15 cellular contexts compared by ENCODE assay signal in genomic region chr10:63935705-63936104, GRCh38.
DNase-seq lines count a peak whose midpoint lies in the region; ATAC-seq and TF ChIP-seq lines count a peak whose summit lies in the region.
"Had no signal": no experiment of that assay in that cellular context is flagged by ENCODE, and none has a peak within 500 bp of the region (broad histone marks: within the 10 kb centered on the region; RNA-seq: fewer than 3 reads in every experiment).

No MANE protein-coding gene starts in this region.

- H3K27me3 Mint-ChIP-seq in HFFc6 (ENCODE audit: insufficient read depth), result no peaks in the 10 kb centered on the region; the same call in 1 of the 2 replicates

- no peaks in the 10 kb centered on the region for H3K4me1 ChIP-seq in RWPE2 (ENCODE audit: insufficient read depth, poor library complexity, severe bottlenecking)
- H3K4me1 ChIP-seq: Peyer's patch had no signal

- TF ChIP-seq CTCF in HFFc6 (IDR thresholded peaks at IDR 0.05), result peak; percentile 11; the same call in 1 of the 2 replicates
- peak; percentile 33 for TF ChIP-seq CTCF in RWPE2 (IDR thresholded peaks at IDR 0.05; ENCODE audit: poor library complexity, severe bottlenecking)

- H3K27ac Mint-ChIP-seq in HFFc6, result no peak overlapping the region
- H3K27ac Mint-ChIP-seq: activated T-helper 2 cell treated with anti-CD3 and anti-CD28 coated beads, Interferon-gamma antibody, Interleukin-2, Interleukin-4, amounts not matched to agents 10 μg/mL and 5 μg/mL and 100 μg/mL, durations not matched to agents 14 hours and 24 hours and 36 hours; natural killer cell treated with Interleukin-12 subunit alpha and Interleukin-12 subunit beta and Interleukin-15 and Interleukin-18, amount 100 ng/mL, for 72 hours; stimulated activated naive B cell treated with anti-CD40 and anti-IgM and Interleukin-4, amounts not matched to agents 10 μg/mL and 1 μg/mL and 100 μg/mL, for 72 hours; WTC11 had no signal

- peak; percentile 50 for DNase-seq in DMS53 (lab: John Stamatoyannopoulos, UW)
- DNase-seq in DMS53 treated with DMSO at 0.1 percent for 48 hours (lab: John Stamatoyannopoulos, UW; ENCODE audit: unreplicated experiment), result no peak
- no peak for DNase-seq in HFFc6
- DNase-seq in RWPE2 (ENCODE audit: low spot score), result no peak
- peak; percentile 10 for DNase-seq in left kidney (ENCODE audit: low read depth, low spot score)
- DNase-seq in activated naive CD4-positive, alpha-beta T cell treated with anti-CD3 and anti-CD28 coated beads, Interleukin-2, amount 50 U/mL, for 16 hours, result no peak
- DNase-seq: central memory CD4-positive, alpha-beta T cell; MG63; Peyer's patch; stimulated activated naive B cell treated with anti-CD40 and anti-IgM and Interleukin-4, amounts not matched to agents 10 μg/mL and 1 μg/mL and 100 μg/mL, for 72 hours had no signal

- ATAC-seq in RWPE2 (ENCODE audit: low read depth) (no peak), HG03095 (IDR thresholded peaks at IDR 0.05; ENCODE audit: unreplicated experiment) (no peak), HG02642 (IDR thresholded peaks at IDR 0.05; ENCODE audit: poor library complexity, unreplicated experiment) (no peak)
- ATAC-seq: natural killer cell treated with Interleukin-12 subunit alpha and Interleukin-12 subunit beta and Interleukin-15 and Interleukin-18, amount 100 ng/mL, for 72 hours; WTC11 had no signal

- no peaks in the 10 kb centered on the region for H3K9me3 Mint-ChIP-seq in HFFc6
- H3K9me3 Mint-ChIP-seq: activated T-helper 2 cell treated with anti-CD3 and anti-CD28 coated beads, Interferon-gamma antibody, Interleukin-2, Interleukin-4, amounts not matched to agents 10 μg/mL and 5 μg/mL and 100 μg/mL, durations not matched to agents 14 hours and 24 hours and 36 hours; natural killer cell treated with Interleukin-12 subunit alpha and Interleukin-12 subunit beta and Interleukin-15 and Interleukin-18, amount 100 ng/mL, for 72 hours; stimulated activated naive B cell treated with anti-CD40 and anti-IgM and Interleukin-4, amounts not matched to agents 10 μg/mL and 1 μg/mL and 100 μg/mL, for 72 hours; WTC11 had no signal

- H3K4me3 Mint-ChIP-seq in HFFc6, result no peak overlapping the region
- H3K4me3 Mint-ChIP-seq: natural killer cell treated with Interleukin-12 subunit alpha and Interleukin-12 subunit beta and Interleukin-15 and Interleukin-18, amount 100 ng/mL, for 72 hours; stimulated activated naive B cell treated with anti-CD40 and anti-IgM and Interleukin-4, amounts not matched to agents 10 μg/mL and 1 μg/mL and 100 μg/mL, for 72 hours; WTC11 had no signal

- no peaks in the 10 kb centered on the region for H3K9me3 ChIP-seq in RWPE2 (ENCODE audit: severe bottlenecking)
- H3K9me3 ChIP-seq: MG63, Peyer's patch had no signal

- no peak overlapping the region for H3K4me3 ChIP-seq in RWPE2 (ENCODE audit: severe bottlenecking)
- H3K4me3 ChIP-seq: MG63, Peyer's patch had no signal

- H3K36me3 Mint-ChIP-seq in HFFc6 (ENCODE audit: low read depth), result no peaks in the 10 kb centered on the region
- H3K36me3 Mint-ChIP-seq: natural killer cell treated with Interleukin-12 subunit alpha and Interleukin-12 subunit beta and Interleukin-15 and Interleukin-18, amount 100 ng/mL, for 72 hours; stimulated activated naive B cell treated with anti-CD40 and anti-IgM and Interleukin-4, amounts not matched to agents 10 μg/mL and 1 μg/mL and 100 μg/mL, for 72 hours; WTC11 had no signal

- H3K36me3 ChIP-seq in RWPE2 (ENCODE audit: low read depth), result no peaks in the 10 kb centered on the region
- H3K36me3 ChIP-seq: MG63, Peyer's patch had no signal

- H3K27me3 ChIP-seq in RWPE2 (ENCODE audit: insufficient read depth, poor library complexity, severe bottlenecking), result no peaks in the 10 kb centered on the region
- H3K27me3 ChIP-seq: Peyer's patch had no signal

- no peak overlapping the region for H3K27ac ChIP-seq in RWPE2 (ENCODE audit: poor library complexity, severe bottlenecking)
- H3K27ac ChIP-seq: Peyer's patch had no signal

- no peaks in the 10 kb centered on the region for H3K4me1 Mint-ChIP-seq in HFFc6 (ENCODE audit: low read depth)
- H3K4me1 Mint-ChIP-seq: stimulated activated naive B cell treated with anti-CD40 and anti-IgM and Interleukin-4, amounts not matched to agents 10 μg/mL and 1 μg/mL and 100 μg/mL, for 72 hours had no signal

Comparison
In these comparisons a context has a peak if more than half of its experiments do, and no peak if none do; other contexts are left out.
1. DNase-seq: peak in DMS53 (single experiment) and left kidney (single experiment); none in DMS53 treated with DMSO at 0.1 percent for 48 hours (single experiment), HFFc6 (single experiment), RWPE2 (single experiment) and activated naive CD4-positive, alpha-beta T cell treated with anti-CD3 and anti-CD28 coated beads, Interleukin-2, amount 50 U/mL, for 16 hours (single experiment).